In the genomic region with DNA sequence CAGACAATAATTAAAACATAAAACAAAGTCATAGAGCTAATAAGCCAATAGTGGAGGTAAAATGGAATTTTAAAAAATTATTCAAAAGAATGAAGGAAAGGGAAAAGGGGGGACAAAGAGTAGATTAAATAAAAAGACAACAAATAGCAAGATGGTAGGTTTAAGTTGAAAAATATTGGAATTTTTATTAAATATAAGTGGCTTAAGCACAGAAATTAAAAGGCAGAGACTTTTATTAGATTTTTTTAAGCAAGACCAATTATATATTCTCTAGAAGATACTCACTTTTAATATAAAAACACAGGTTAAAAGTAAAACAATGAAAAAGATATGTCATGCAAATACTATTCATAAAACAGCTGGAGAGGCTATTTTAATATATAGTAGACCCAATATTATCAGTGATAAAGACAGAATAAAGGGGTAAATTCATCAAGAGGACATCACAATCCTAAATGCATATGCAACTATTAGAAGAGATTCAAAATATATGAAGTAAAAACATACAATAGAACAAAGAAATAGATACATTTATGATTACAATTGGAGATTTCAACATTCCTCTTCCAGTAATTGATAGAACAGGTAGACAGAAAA, we compare ENCODE assay signal across 31 cellular contexts.
"Had no signal": no experiment of that assay in that cellular context is flagged by ENCODE, and none has a peak within 500 bp of the region (broad histone marks: within the 10 kb centered on the region; RNA-seq: fewer than 3 reads in every experiment).

No MANE protein-coding gene starts in this region.

- H3K4me3 ChIP-seq: ascending aorta, cardiac muscle cell had no signal

- H3K27me3 ChIP-seq: ascending aorta, cardiac muscle cell had no signal

- H3K4me1 ChIP-seq: ascending aorta had no signal

- H3K27ac ChIP-seq: ascending aorta, cardiac muscle cell, WERI-Rb-1 had no signal

- H3K36me3 ChIP-seq: ascending aorta, cardiac muscle cell, WERI-Rb-1 had no signal

- ATAC-seq: activated CD4-positive, alpha-beta T cell treated with anti-CD3 and anti-CD28 coated beads for 36 hours; activated CD4-positive, CD25-positive, alpha-beta regulatory T cell treated with anti-CD3 and anti-CD28 coated beads, Interleukin-2, amount 50 U/mL, for 24 hours; activated CD8-positive, alpha-beta memory T cell treated with anti-CD3 and anti-CD28 coated beads, Interleukin-2, amount 10 ng/mL, durations not matched to agents 7 days and 5 days; activated CD8-positive, alpha-beta T cell treated with anti-CD3 and anti-CD28 coated beads, Interleukin-2, amount 10 ng/mL, durations not matched to agents 7 days and 5 days; activated naive CD8-positive, alpha-beta T cell treated with anti-CD3 and anti-CD28 coated beads, Interleukin-2, amount 50 U/mL, for 24 hours; WTC11 had no signal

- FAIRE-seq: bronchial epithelial cell had no signal

- DNase-seq: activated CD4-positive, alpha-beta memory T cell treated with anti-CD3 and anti-CD28 coated beads, Interleukin-2, amount 10 ng/mL, durations not matched to agents 7 days and 5 days; activated CD4-positive, alpha-beta T cell treated with anti-CD3 and anti-CD28 coated beads for 1 hour; activated CD4-positive, alpha-beta T cell treated with anti-CD3 and anti-CD28 coated beads for 36 hours; activated CD4-positive, alpha-beta T cell treated with anti-CD3 and anti-CD28 coated beads for 48 hours; activated CD4-positive, alpha-beta T cell treated with anti-CD3 and anti-CD28 coated beads, Interleukin-2, amount 10 ng/mL, durations not matched to agents 7 days and 5 days; activated CD4-positive, alpha-beta T cell treated with anti-CD3 and anti-CD28 coated beads, Interleukin-2, amount 50 U/mL, for 48 hours; activated CD4-positive, CD25-positive, alpha-beta regulatory T cell; activated CD8-positive, alpha-beta memory T cell treated with anti-CD3 and anti-CD28 coated beads for 24 hours; activated CD8-positive, alpha-beta memory T cell treated with anti-CD3 and anti-CD28 coated beads, Interleukin-2, amount 10 ng/mL, durations not matched to agents 7 days and 5 days; activated CD8-positive, alpha-beta memory T cell treated with anti-CD3 and anti-CD28 coated beads, Interleukin-2, amount 50 U/mL, for 48 hours; activated CD8-positive, alpha-beta T cell treated with anti-CD3 and anti-CD28 coated beads, Interleukin-2, amount 10 ng/mL, durations not matched to agents 7 days and 5 days; activated effector memory CD4-positive, alpha-beta T cell treated with Interleukin-2 at 50 U/mL for 16 hours; activated gamma-delta T cell; activated naive CD4-positive, alpha-beta T cell treated with anti-CD3 and anti-CD28 coated beads, Interleukin-2, amount 10 ng/mL, durations not matched to agents 7 days and 5 days; activated naive CD4-positive, alpha-beta T cell treated with Interleukin-2 at 50 U/mL for 16 hours; activated naive CD8-positive, alpha-beta T cell treated with anti-CD3 and anti-CD28 coated beads, Interleukin-2, amount 10 ng/mL, durations not matched to agents 7 days and 5 days; activated naive CD8-positive, alpha-beta T cell treated with anti-CD3 and anti-CD28 coated beads, Interleukin-2, amount 50 U/mL, for 24 hours; activated T-cell treated with anti-CD3 and anti-CD28 coated beads, Interleukin-2, amount 50 U/mL, for 24 hours; activated T-cell treated with anti-CD3 and anti-CD28 coated beads, Interleukin-2, amount 50 U/mL, for 48 hours; amygdala; anterior cingulate cortex; caudate nucleus; cerebellar nuclear complex; T-helper 2 cell; T-helper 9 cell; WERI-Rb-1 had no signal
